16 cellular contexts compared by ENCODE assay signal in the genomic region with DNA sequence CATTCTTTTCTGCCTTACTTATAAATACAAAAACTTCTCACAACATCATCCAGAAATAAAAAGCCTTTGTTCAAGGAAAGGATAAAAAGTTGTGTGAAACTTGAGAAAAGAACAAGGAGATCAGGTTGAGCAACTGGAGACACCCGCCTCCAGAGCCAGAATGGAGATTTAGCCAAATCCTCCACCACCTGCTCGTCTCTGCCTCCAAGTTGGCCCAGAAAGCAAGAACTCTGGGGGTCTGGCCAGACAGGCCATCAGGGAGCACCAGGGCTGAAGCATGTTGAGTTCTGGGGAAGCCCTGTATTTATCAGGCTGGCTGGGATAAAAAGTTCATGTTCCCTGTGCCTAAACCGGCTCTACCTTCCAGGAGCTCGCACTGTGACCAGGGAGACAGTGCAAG. TPM values are rescaled to one million over a fixed set of nuclear protein-coding genes. Genes with fewer than 3 reads are reported as not detected.
DNase-seq lines count a peak whose midpoint lies in the region; ATAC-seq and TF ChIP-seq lines count a peak whose summit lies in the region.
"Had no signal": no experiment of that assay in that cellular context is flagged by ENCODE, and none has a peak within 500 bp of the region (broad histone marks: within the 10 kb centered on the region; RNA-seq: fewer than 3 reads in every experiment).

No MANE protein-coding gene starts in this region.

- no peak for DNase-seq in natural killer cell
- DNase-seq in natural killer cell treated with Interleukin-12 subunit alpha and Interleukin-12 subunit beta and Interleukin-15 and Interleukin-18, amount 100 ng/mL, for 72 hours (ENCODE audit: low spot score): no peak
- peak in 1 of 5 donors; percentile 58 for DNase-seq in heart left ventricle
- no peak for DNase-seq in sigmoid colon
- no peak for DNase-seq in NOMO-1 (lab: John Stamatoyannopoulos, UW; ENCODE audit: unreplicated experiment in 2 of 2)
- DNase-seq in NCI-H1105 treated with DMSO at 0.1 percent for 48 hours (lab: John Stamatoyannopoulos, UW): no peak
- no peak for DNase-seq in foreskin melanocyte
- no peak for DNase-seq in dedifferentiated amniotic fluid mesenchymal stem cell (ENCODE audit: extremely low spot score)
- DNase-seq: activated CD4-positive, CD25-positive, alpha-beta regulatory T cell; activated T-cell treated with anti-CD3 and anti-CD28 coated beads, Interleukin-2, amount 50 U/mL, for 24 hours; effector CD4-positive, alpha-beta T cell; EL; NCI-H2171; SK-N-SH; stimulated activated CD4-positive, alpha-beta T cell treated with anti-CD3 and anti-CD28 coated beads, Interleukin-12 subunit alpha, Interleukin-12 subunit beta, amount 100 ng/mL, for 4 hours had no signal

- no peak overlapping the region for H3K4me3 Mint-ChIP-seq in natural killer cell
- H3K4me3 Mint-ChIP-seq in natural killer cell treated with Interleukin-12 subunit alpha and Interleukin-12 subunit beta and Interleukin-15 and Interleukin-18, amount 100 ng/mL, for 72 hours: no peak overlapping the region
- H3K4me3 Mint-ChIP-seq: activated T-cell treated with anti-CD3 and anti-CD28 coated beads, Interleukin-2, amount 50 U/mL, for 24 hours; type B pancreatic cell had no signal

- H3K9me3 ChIP-seq in heart left ventricle: no peaks in the 10 kb centered on the region
- no peaks in the 10 kb centered on the region for H3K9me3 ChIP-seq in sigmoid colon
- H3K9me3 ChIP-seq: SK-N-SH had no signal

- peaks cover 82 to 83% of the 10 kb centered on the region in 2 donors for H3K4me1 Mint-ChIP-seq in natural killer cell
- peaks cover 59 to 78% of the 10 kb centered on the region in 2 donors for H3K4me1 Mint-ChIP-seq in natural killer cell treated with Interleukin-12 subunit alpha and Interleukin-12 subunit beta and Interleukin-15 and Interleukin-18, amount 100 ng/mL, for 72 hours (ENCODE audit: low read depth in 2 of 2)

- no peak for TF ChIP-seq CTCF in natural killer cell (IDR thresholded peaks at IDR 0.05)
- no peak for TF ChIP-seq CTCF in heart left ventricle (IDR thresholded peaks at IDR 0.05)
- TF ChIP-seq CTCF in sigmoid colon (IDR thresholded peaks at IDR 0.05): no peak

- 41 to 58% (median 52%) methylated on average over 4 of the region's 4 CpGs for WGBS in heart left ventricle, 4 donors
- WGBS in sigmoid colon, 2 donors: 89 to 96% methylated on average over 4 of the region's 4 CpGs

- peak overlapping the region; percentile 50 to 78 for H3K27ac Mint-ChIP-seq in natural killer cell
- H3K27ac Mint-ChIP-seq in natural killer cell treated with Interleukin-12 subunit alpha and Interleukin-12 subunit beta and Interleukin-15 and Interleukin-18, amount 100 ng/mL, for 72 hours: peak overlapping the region in 1 of 2 donors; percentile 63
- H3K27ac Mint-ChIP-seq: type B pancreatic cell had no signal

- H3K27ac ChIP-seq in heart left ventricle (peak overlapping the region; percentile 60 to 91 (median 82)), sigmoid colon (peak overlapping the region in 3 of 4 donors; percentile 56 to 70 (median 57))

- no peaks in the 10 kb centered on the region for H3K27me3 Mint-ChIP-seq in natural killer cell (ENCODE audit: low read depth in 2 of 2)
- H3K27me3 Mint-ChIP-seq in natural killer cell treated with Interleukin-12 subunit alpha and Interleukin-12 subunit beta and Interleukin-15 and Interleukin-18, amount 100 ng/mL, for 72 hours: no peaks in the 10 kb centered on the region
- H3K27me3 Mint-ChIP-seq: activated T-cell treated with anti-CD3 and anti-CD28 coated beads, Interleukin-2, amount 50 U/mL, for 24 hours; type B pancreatic cell had no signal

- no peaks in the 10 kb centered on the region for H3K36me3 Mint-ChIP-seq in natural killer cell
- H3K36me3 Mint-ChIP-seq in natural killer cell treated with Interleukin-12 subunit alpha and Interleukin-12 subunit beta and Interleukin-15 and Interleukin-18, amount 100 ng/mL, for 72 hours: no peaks in the 10 kb centered on the region
- H3K36me3 Mint-ChIP-seq: type B pancreatic cell had no signal

- H3K36me3 ChIP-seq in heart left ventricle: no peaks in the 10 kb centered on the region
- H3K36me3 ChIP-seq in sigmoid colon: no peaks in the 10 kb centered on the region

- no peaks in the 10 kb centered on the region for H3K27me3 ChIP-seq in heart left ventricle
- no peaks in the 10 kb centered on the region for H3K27me3 ChIP-seq in sigmoid colon

- no peak for TF ChIP-seq EP300 in sigmoid colon (IDR thresholded peaks at IDR 0.05)

- ATAC-seq in natural killer cell: no peak
- no peak for ATAC-seq in natural killer cell treated with Interleukin-12 subunit alpha and Interleukin-12 subunit beta and Interleukin-15 and Interleukin-18, amount 100 ng/mL, for 72 hours
- ATAC-seq in heart left ventricle: peak; percentile 35 to 66 (median 41)

- H3K4me3 ChIP-seq in heart left ventricle: no peak overlapping the region
- no peak overlapping the region for H3K4me3 ChIP-seq in sigmoid colon

- H3K4me1 ChIP-seq in heart left ventricle: peaks cover 23 to 98% (median 59%) of the 10 kb centered on the region in 12 donors
- H3K4me1 ChIP-seq in sigmoid colon: peaks cover 0 to 31% (median 20%) of the 10 kb centered on the region in 4 donors

- no peaks in the 10 kb centered on the region for H3K9me3 Mint-ChIP-seq in natural killer cell
- no peaks in the 10 kb centered on the region for H3K9me3 Mint-ChIP-seq in natural killer cell treated with Interleukin-12 subunit alpha and Interleukin-12 subunit beta and Interleukin-15 and Interleukin-18, amount 100 ng/mL, for 72 hours
- H3K9me3 Mint-ChIP-seq: activated T-cell treated with anti-CD3 and anti-CD28 coated beads, Interleukin-2, amount 50 U/mL, for 24 hours; type B pancreatic cell had no signal

- TF ChIP-seq POLR2A in heart left ventricle (IDR thresholded peaks at IDR 0.05): no peak
- no peak for TF ChIP-seq POLR2A in sigmoid colon (IDR thresholded peaks at IDR 0.05)

- intact Hi-C loops in natural killer cell (cut with micrococcal nuclease): no loop called here
- intact Hi-C loops in heart left ventricle (cut with DNase I): no loop called here
- intact Hi-C loops in sigmoid colon (cut with DNase I): no loop called here

RNA-seq across cellular contexts. Expression of a gene that starts 14.9 kb away (rescaled TPM):
- total RNA-seq in natural killer cell (1 to 10 TPM; 2.7 to 4.6 (median 3.6) TPM), heart left ventricle (10 to 100 TPM; 28.5 to 71.7 (median 52.5) TPM), sigmoid colon (1 to 10 TPM; 2.4 to 9.6 (median 6.1) TPM)
- total RNA-seq in natural killer cell treated with Interleukin-12 subunit alpha and Interleukin-12 subunit beta and Interleukin-15 and Interleukin-18, amount 100 ng/mL, for 72 hours: 10 to 100 TPM; 12.7 to 17.9 TPM
- polyA plus RNA-seq in heart left ventricle (10 to 100 TPM; 39.7 to 81.4 TPM), sigmoid colon (100 to 1,000 TPM in 1 of 3 donors, 10 to 100 TPM in 2; 47.0 to 112 (median 94.8) TPM)

Comparison
In these comparisons a context has a peak if more than half of its experiments do, and no peak if none do; other contexts are left out.
1. ATAC-seq: peak in heart left ventricle (4 of 4); none in natural killer cell (0 of 3) and natural killer cell treated with Interleukin-12 subunit alpha and Interleukin-12 subunit beta and Interleukin-15 and Interleukin-18, amount 100 ng/mL, for 72 hours (0 of 2).